Comparison of ENCODE assay signal across 8 cellular contexts in genomic region chr9:98632839-98633238, GRCh38.
"Had no signal": no experiment of that assay in that cellular context is flagged by ENCODE, and none has a peak within 500 bp of the region (broad histone marks: within the 10 kb centered on the region; RNA-seq: fewer than 3 reads in every experiment).

No MANE protein-coding gene starts in this region.

- FAIRE-seq: G401.6, GM12878, GM12891, GM12892, GM18507, GM19239 had no signal

- ATAC-seq: GM12878 had no signal

- H3K4me3 ChIP-seq: GM12878 had no signal

- DNase-seq: GDM1, GF-D8 had no signal
